8 cellular contexts compared by ENCODE assay signal in the genomic region with DNA sequence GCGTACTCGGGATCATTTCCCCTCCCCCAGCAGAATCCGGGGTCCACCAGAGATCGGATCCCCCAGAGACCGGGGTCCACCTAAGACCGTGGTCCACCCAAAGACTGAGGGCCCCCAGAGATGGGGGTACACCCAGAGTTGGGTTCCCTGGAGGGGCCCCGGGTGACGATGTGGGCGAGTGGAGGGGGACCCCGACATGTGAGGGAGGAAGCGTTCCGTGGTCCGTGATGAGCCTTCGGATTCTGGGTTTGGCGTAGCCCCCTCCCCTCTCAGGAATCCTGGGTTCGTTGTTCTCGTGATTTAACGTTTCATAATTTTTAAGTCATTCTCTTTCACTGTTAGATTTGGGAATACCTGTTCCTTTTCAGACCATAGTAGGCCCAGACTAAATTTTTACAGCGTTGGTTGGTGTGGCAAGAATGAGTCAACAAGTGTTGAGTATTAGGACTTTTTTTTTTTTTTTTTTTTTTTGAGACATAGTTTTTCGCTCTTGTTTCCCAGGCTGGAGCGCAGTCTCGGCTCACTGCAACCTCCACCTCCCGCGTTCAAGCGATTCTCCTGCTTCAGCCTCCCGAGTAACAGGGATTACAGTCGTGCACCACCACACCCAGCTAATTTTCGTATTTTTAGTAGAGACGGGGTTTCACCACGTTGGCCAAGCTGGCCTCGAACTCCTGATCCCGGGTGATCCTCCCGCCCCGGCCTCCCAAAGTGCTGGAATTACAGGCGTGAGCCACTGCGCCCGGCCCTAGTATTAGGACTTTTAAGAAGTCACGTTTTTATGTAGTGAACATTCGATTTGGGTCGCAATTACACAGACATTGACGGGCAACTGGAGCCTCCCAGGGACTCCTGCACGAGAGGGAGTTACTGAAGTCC. TPM values are rescaled to one million over a fixed set of nuclear protein-coding genes. Genes with fewer than 3 reads are reported as not detected.
A peak's percentile ranks its signal among the peaks of the same experiment; 100 is the strongest.
DNase-seq lines count a peak whose midpoint lies in the region; ATAC-seq and TF ChIP-seq lines count a peak whose summit lies in the region.

No MANE protein-coding gene starts in this region.

- DNase-seq in BE2C (no peak), RWPE2 (ENCODE audit: low spot score) (no peak), epithelial cell of prostate (ENCODE audit: low read depth, low spot score) (no peak), midbrain (lab: John Stamatoyannopoulos, UW) (no peak)

- H3K36me3 ChIP-seq in BE2C (peaks cover 28% of the 10 kb centered on the region), RWPE2 (ENCODE audit: low read depth) (peaks cover 34% of the 10 kb centered on the region), neuron (ENCODE audit: insufficient read depth, low read length) (peaks cover 18% of the 10 kb centered on the region)

- no peaks in the 10 kb centered on the region for H3K27me3 ChIP-seq in BE2C
- no peaks in the 10 kb centered on the region for H3K27me3 ChIP-seq in RWPE2 (ENCODE audit: insufficient read depth, poor library complexity, severe bottlenecking)
- H3K27me3 ChIP-seq in neuron (ENCODE audit: insufficient read depth, low read length), result no peaks in the 10 kb centered on the region

- TF ChIP-seq CTCF in BE2C (IDR thresholded peaks at IDR 0.05; ENCODE audit: low read depth, low read length) (no peak), RWPE2 (IDR thresholded peaks at IDR 0.05; ENCODE audit: poor library complexity, severe bottlenecking) (no peak)

- peak; percentile 7 for ATAC-seq in GM21423 (IDR thresholded peaks at IDR 0.05; ENCODE audit: unreplicated experiment)
- ATAC-seq in RWPE2 (ENCODE audit: low read depth), result no peak
- ATAC-seq in HG02759 (IDR thresholded peaks at IDR 0.05; ENCODE audit: unreplicated experiment), result no peak
- ATAC-seq in GM19328 (IDR thresholded peaks at IDR 0.05; ENCODE audit: unreplicated experiment), result no peak

- no peaks in the 10 kb centered on the region for H3K4me1 ChIP-seq in BE2C
- peaks cover 19% of the 10 kb centered on the region for H3K4me1 ChIP-seq in RWPE2 (ENCODE audit: insufficient read depth, poor library complexity, severe bottlenecking)
- peaks cover 17% of the 10 kb centered on the region for H3K4me1 ChIP-seq in neuron (ENCODE audit: insufficient read depth, low read length)

- peak overlapping the region; percentile 100 for H3K4me3 ChIP-seq in BE2C (ENCODE audit: low read depth, low read length)
- H3K4me3 ChIP-seq in RWPE2 (ENCODE audit: severe bottlenecking), result peak overlapping the region; percentile 76
- peak overlapping the region; percentile 99 for H3K4me3 ChIP-seq in neuron (ENCODE audit: low read length)

- H3K9me3 ChIP-seq in BE2C, result no peaks in the 10 kb centered on the region
- H3K9me3 ChIP-seq in RWPE2 (ENCODE audit: severe bottlenecking), result no peaks in the 10 kb centered on the region
- H3K9me3 ChIP-seq in neuron (ENCODE audit: low read length), result no peaks in the 10 kb centered on the region

- peak overlapping the region; percentile 77 for H3K27ac ChIP-seq in RWPE2 (ENCODE audit: poor library complexity, severe bottlenecking)
- H3K27ac ChIP-seq in epithelial cell of prostate, result peak overlapping the region; percentile 92

- peak overlapping the region; percentile 24 for H2AFZ ChIP-seq in neuron (ENCODE audit: low read depth, low read length)

RNA-seq across cellular contexts. Expression of a gene that starts 0.7 kb away (rescaled TPM):
- polyA plus RNA-seq in BE2C (2012; ENCODE audit: insufficient read depth, insufficient read length, low read depth), result 153 TPM

RNA-seq across cellular contexts. Expression of a gene that starts 36.8 kb away (rescaled TPM):
- not detected for polyA plus RNA-seq in BE2C (2012; ENCODE audit: insufficient read depth, insufficient read length, low read depth)

RNA-seq across cellular contexts. Expression of a gene that starts 57.4 kb away (rescaled TPM):
- 47.5 TPM for polyA plus RNA-seq in BE2C (2012; ENCODE audit: insufficient read depth, insufficient read length, low read depth)
